25 cellular contexts compared by ENCODE assay signal in the genomic region with DNA sequence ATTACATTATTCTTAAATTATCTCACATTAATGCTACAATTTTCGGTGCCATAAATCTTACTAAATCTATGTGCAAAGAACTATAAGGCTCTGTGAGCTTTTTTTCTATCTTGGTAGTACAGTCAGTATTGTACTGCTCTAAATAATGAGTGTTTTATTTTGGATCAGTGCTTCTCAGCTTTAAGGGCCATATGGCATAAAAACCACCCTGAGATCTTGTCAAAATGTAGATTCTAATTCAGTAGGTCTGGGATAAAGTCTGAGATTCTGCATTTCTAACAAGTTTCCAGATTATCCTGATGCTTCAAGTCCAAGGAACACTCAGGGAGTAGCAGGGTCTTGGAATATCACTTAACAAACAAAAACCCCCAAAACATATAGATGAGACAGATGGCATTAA.
"Had no signal": no experiment of that assay in that cellular context is flagged by ENCODE, and none has a peak within 500 bp of the region (broad histone marks: within the 10 kb centered on the region; RNA-seq: fewer than 3 reads in every experiment).

No MANE protein-coding gene starts in this region.

- H3K36me3 ChIP-seq: cardiac muscle cell had no signal

- H3K27me3 ChIP-seq: cardiac muscle cell had no signal

- H3K27ac ChIP-seq: cardiac muscle cell, coronary artery, KMS-11, SK-N-MC had no signal

- DNase-seq: activated CD4-positive, alpha-beta memory T cell treated with anti-CD3 and anti-CD28 coated beads for 36 hours; activated CD4-positive, alpha-beta T cell treated with anti-CD3 and anti-CD28 coated beads, Interleukin-2, amount 10 ng/mL, durations not matched to agents 7 days and 5 days; activated CD4-positive, CD25-positive, alpha-beta regulatory T cell; activated CD8-positive, alpha-beta memory T cell treated with anti-CD3 and anti-CD28 coated beads for 24 hours; activated effector memory CD4-positive, alpha-beta T cell treated with anti-CD3 and anti-CD28 coated beads, Interleukin-2, amount 50 U/mL, for 16 hours; activated naive CD4-positive, alpha-beta T cell treated with anti-CD3 and anti-CD28 coated beads for 36 hours; activated T-cell treated with anti-CD3 and anti-CD28 coated beads, Interleukin-2, amount 50 U/mL, for 4 hours; amygdala; cerebellar nuclear complex; NCI-H1092; NCI-H1417; NCI-H187; NCI-H2081; NCI-H226; NCI-H510A treated with DMSO at 0.1 percent for 48 hours; NCI-H748 treated with DMSO at 0.1 percent for 48 hours; OCI-M1; RPMI8226; T-cell; T-helper 2 cell; T1000 had no signal

- H3K9ac ChIP-seq: KMS-11 had no signal

- H3K4me2 ChIP-seq: KMS-11 had no signal

- H3K4me3 ChIP-seq: cardiac muscle cell, coronary artery, SK-N-MC had no signal
